Comparison of ENCODE assay signal across 8 cellular contexts in the genomic region with DNA sequence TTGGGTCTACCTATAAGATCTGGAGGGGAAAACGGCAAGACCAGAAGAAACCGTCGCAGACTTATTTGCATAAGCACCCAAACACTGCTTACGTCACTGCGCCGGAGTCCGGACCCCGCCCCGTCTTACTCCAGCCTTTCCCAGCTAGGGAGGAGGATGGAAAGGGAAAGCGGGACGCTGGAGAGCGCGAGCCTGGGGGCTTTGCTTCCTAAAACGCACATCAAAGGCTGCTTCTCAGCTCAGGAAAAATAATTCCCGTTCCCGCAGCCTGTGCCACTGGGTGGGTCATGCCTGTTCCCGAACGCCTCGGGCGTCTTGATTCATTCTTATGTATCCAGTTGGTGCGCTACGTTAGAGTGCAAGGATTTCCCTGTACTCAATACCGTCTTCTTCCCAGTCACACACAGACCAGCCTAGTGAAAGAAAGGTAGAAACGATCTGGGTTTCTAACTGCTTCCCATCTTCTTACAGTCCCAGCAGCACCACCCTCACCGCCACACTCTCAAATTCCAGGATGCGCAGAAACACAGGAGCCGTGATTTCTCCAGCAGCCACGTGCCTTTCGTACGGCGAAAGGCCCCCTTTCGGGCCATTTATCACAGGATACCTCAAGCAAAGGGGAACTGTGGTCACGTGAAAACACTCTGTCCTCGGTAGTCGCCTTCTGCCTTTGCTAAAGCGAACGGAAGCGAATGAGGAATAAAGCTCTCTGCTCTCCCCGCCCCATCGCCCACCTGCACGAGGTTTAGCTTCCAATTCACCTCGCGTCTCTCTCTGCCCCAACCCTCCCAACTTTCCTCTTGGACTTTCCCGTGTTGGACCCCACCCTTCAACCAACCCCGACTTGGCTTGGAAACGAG. TPM values are rescaled to one million over a fixed set of nuclear protein-coding genes. Genes with fewer than 3 reads are reported as not detected.
DNase-seq lines count a peak whose midpoint lies in the region; ATAC-seq and TF ChIP-seq lines count a peak whose summit lies in the region.

No MANE protein-coding gene starts in this region.

- peak overlapping the region; percentile 82 for H3K4me2 ChIP-seq in GM23338

- POLR2A ChIA-PET in AG04449 (lab: Yijun Ruan, JAX), result no interaction called here

- H3F3A ChIP-seq in GM23338 (replicated peaks; ENCODE audit: low read depth), result peaks cover 5% of the 10 kb centered on the region; the same call in 1 of the 2 replicates

- no peak for TF ChIP-seq CTCF in AG04449 (IDR thresholded peaks at IDR 0.05; ENCODE audit: insufficient read depth, low read length, missing control alignments)
- TF ChIP-seq CTCF in GM23338 (conservative IDR thresholded peaks at IDR 0.05; ENCODE audit: low read depth in 2 of 2), result no peak
- TF ChIP-seq CTCF in body of pancreas (IDR thresholded peaks at IDR 0.05), result no peak
- TF ChIP-seq CTCF in natural killer cell (IDR thresholded peaks at IDR 0.05), result no peak

- peaks cover 11% of the 10 kb centered on the region for H3K27me3 Mint-ChIP-seq in GM23338 (ENCODE audit: insufficient read depth, low read depth, poor library complexity)
- H3K27me3 Mint-ChIP-seq in natural killer cell (ENCODE audit: low read depth in 2 of 2), result peaks cover 17 to 21% of the 10 kb centered on the region in 2 donors

- no peaks in the 10 kb centered on the region; the same call in 2 of the 3 replicates for H3K9me3 Mint-ChIP-seq in GM23338
- peaks cover 0 to 2% of the 10 kb centered on the region in 2 donors for H3K9me3 Mint-ChIP-seq in natural killer cell

- CTCF ChIA-PET in AG04449 (lab: Yijun Ruan, JAX), result no interaction called here

- H3K36me3 Mint-ChIP-seq in GM23338 (ENCODE audit: low read depth), result no peaks in the 10 kb centered on the region
- peaks cover 8% of the 10 kb centered on the region for H3K36me3 Mint-ChIP-seq in natural killer cell

- peak overlapping the region; percentile 36; the same call in 1 of the 2 replicates for H3K27ac ChIP-seq in GM23338 (ENCODE audit: low read depth)
- H3K27ac ChIP-seq in body of pancreas, result no peak overlapping the region

- 1 to 2% methylated on average over 38 to 46 of the region's 46 CpGs for WGBS in body of pancreas, 2 donors

- ATAC-seq in GM23338 (peak; percentile 68), body of pancreas (peak; percentile 35), natural killer cell (no peak)

- peak overlapping the region; percentile 64 for H3K4me3 ChIP-seq in AG04449 (ENCODE audit: low read depth, low read length)
- H3K4me3 ChIP-seq in GM23338, result peak overlapping the region; percentile 89
- H3K4me3 ChIP-seq in body of pancreas, result no peak overlapping the region

- H3K79me2 ChIP-seq in GM23338 (replicated peaks; ENCODE audit: insufficient read depth), result peaks cover 44% of the 10 kb centered on the region

- H2AFZ ChIP-seq in GM23338, result peak overlapping the region; percentile 84

- no peak for DNase-seq in AG04449 (ENCODE audit: low read depth, low spot score)
- DNase-seq in GM23338 (ENCODE audit: low spot score), result peak; percentile 98
- peak; percentile 93 for DNase-seq in NCI-H69 (lab: John Stamatoyannopoulos, UW)
- peak in 3 of 4 donors; percentile 24 to 49 (median 28) for DNase-seq in body of pancreas
- peak in 50 of 51 donors; percentile 9 to 86 (median 50) for DNase-seq in hypothalamus (lab: John Stamatoyannopoulos, UW)
- peak; percentile 93 for DNase-seq in retina
- DNase-seq in OCI-M1 (lab: John Stamatoyannopoulos, UW), result no peak
- DNase-seq in natural killer cell, result no peak

- no peaks in the 10 kb centered on the region for H3K9me2 ChIP-seq in GM23338 (ENCODE audit: insufficient read depth)

- TF ChIP-seq POLR2A in body of pancreas (IDR thresholded peaks at IDR 0.05), result no peak

- peaks cover 12% of the 10 kb centered on the region for H3K4me1 ChIP-seq in GM23338 (ENCODE audit: insufficient read depth)
- peaks cover 23% of the 10 kb centered on the region for H3K4me1 ChIP-seq in body of pancreas

- H4K20me1 ChIP-seq in GM23338 (replicated peaks; ENCODE audit: insufficient read depth), result peaks cover 30% of the 10 kb centered on the region

- H3K4me3 Mint-ChIP-seq in GM23338 (peak overlapping the region; percentile 97), natural killer cell (no peak overlapping the region)

- H3K36me3 ChIP-seq in GM23338 (ENCODE audit: insufficient read depth) (no peaks in the 10 kb centered on the region), body of pancreas (replicated peaks in 1 of 2; ENCODE audit: insufficient read depth in 1 of 2, low read depth in 2 of 2) (no peaks in the 10 kb centered on the region)

- H3K9me3 ChIP-seq in body of pancreas, result no peaks in the 10 kb centered on the region

- peaks cover 12% of the 10 kb centered on the region for H3K4me1 Mint-ChIP-seq in GM23338
- H3K4me1 Mint-ChIP-seq in natural killer cell, result no peaks in the 10 kb centered on the region

- H3K27ac Mint-ChIP-seq in GM23338, result peak overlapping the region; percentile 91
- H3K27ac Mint-ChIP-seq in natural killer cell, result no peak overlapping the region

- H3K27me3 ChIP-seq in GM23338 (ENCODE audit: insufficient read depth) (peaks cover 12% of the 10 kb centered on the region; the same call in 1 of the 2 replicates), body of pancreas (peaks cover 0 to 22% of the 10 kb centered on the region in 2 donors)

- intact Hi-C loops in body of pancreas (cut with DNase I), result no loop called here
- intact Hi-C loops in natural killer cell (cut with micrococcal nuclease), result no loop called here

TF ChIP-seq in GM23338, 12 proteins besides CTCF, POLR2A, EP300 and RAD21 (continues in another document):
- no peak for TF ChIP-seq NANOG (IDR thresholded peaks at IDR 0.05; ENCODE audit: borderline replicate concordance)
- TF ChIP-seq ZNF331 (CRISPR knock-in tag; IDR thresholded peaks at IDR 0.05; ENCODE audit: low read depth), result no peak
- 0 out of 2 replicates have a peak, but pooled peaks have one; percentile 18 for TF ChIP-seq ETS1 (IDR thresholded peaks at IDR 0.05)
- no peak for TF ChIP-seq JUNB (IDR thresholded peaks at IDR 0.05; ENCODE audit: unreplicated experiment)
- TF ChIP-seq EZH2phosphoT487 (IDR thresholded peaks at IDR 0.05; ENCODE audit: unreplicated experiment), result no peak
- TF ChIP-seq POLR2AphosphoS5 (IDR thresholded peaks at IDR 0.05; ENCODE audit: low read depth), result peak; percentile 52; the same call in 1 of the 2 replicates
- no peak for TF ChIP-seq ZNF114 (CRISPR knock-in tag; IDR thresholded peaks at IDR 0.05)
- no peak for TF ChIP-seq EZH2 (IDR thresholded peaks at IDR 0.05; ENCODE audit: low read depth, unreplicated experiment)
- TF ChIP-seq, protein P1, sequence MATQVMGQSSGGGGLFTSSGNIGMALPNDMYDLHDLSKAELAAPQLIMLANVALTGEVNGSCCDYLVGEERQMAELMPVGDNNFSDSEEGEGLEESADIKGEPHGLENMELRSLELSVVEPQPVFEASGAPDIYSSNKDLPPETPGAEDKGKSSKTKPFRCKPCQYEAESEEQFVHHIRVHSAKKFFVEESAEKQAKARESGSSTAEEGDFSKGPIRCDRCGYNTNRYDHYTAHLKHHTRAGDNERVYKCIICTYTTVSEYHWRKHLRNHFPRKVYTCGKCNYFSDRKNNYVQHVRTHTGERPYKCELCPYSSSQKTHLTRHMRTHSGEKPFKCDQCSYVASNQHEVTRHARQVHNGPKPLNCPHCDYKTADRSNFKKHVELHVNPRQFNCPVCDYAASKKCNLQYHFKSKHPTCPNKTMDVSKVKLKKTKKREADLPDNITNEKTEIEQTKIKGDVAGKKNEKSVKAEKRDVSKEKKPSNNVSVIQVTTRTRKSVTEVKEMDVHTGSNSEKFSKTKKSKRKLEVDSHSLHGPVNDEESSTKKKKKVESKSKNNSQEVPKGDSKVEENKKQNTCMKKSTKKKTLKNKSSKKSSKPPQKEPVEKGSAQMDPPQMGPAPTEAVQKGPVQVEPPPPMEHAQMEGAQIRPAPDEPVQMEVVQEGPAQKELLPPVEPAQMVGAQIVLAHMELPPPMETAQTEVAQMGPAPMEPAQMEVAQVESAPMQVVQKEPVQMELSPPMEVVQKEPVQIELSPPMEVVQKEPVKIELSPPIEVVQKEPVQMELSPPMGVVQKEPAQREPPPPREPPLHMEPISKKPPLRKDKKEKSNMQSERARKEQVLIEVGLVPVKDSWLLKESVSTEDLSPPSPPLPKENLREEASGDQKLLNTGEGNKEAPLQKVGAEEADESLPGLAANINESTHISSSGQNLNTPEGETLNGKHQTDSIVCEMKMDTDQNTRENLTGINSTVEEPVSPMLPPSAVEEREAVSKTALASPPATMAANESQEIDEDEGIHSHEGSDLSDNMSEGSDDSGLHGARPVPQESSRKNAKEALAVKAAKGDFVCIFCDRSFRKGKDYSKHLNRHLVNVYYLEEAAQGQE (IDR thresholded peaks at IDR 0.05; ENCODE audit: unreplicated experiment), result no peak

RNA-seq across cellular contexts. Expression of gene SLC6A15, which starts 1.0 kb away (rescaled TPM):
- 22.9 and 27.9 TPM in 2 replicates for total RNA-seq in GM23338 (2014; rRNA removed; shearing (Covaris generic))
- polyA plus RNA-seq in GM23338 (2016; fragmentation: Nextera tagmentation; extraction: Ambion mirVana), result 11.7 and 12.1 TPM in 2 replicates
- not detected for total RNA-seq in body of pancreas
- not detected for total RNA-seq in natural killer cell

Comparison
In these comparisons a context has a peak if more than half of its experiments do, and no peak if none do; other contexts are left out.
1. DNase-seq: peak in GM23338 (single experiment), NCI-H69 (single experiment), body of pancreas (3 of 4), hypothalamus (50 of 51) and retina (single experiment); none in AG04449 (single experiment), OCI-M1 (single experiment) and natural killer cell (single experiment).
2. H3K4me3 ChIP-seq: peak in AG04449 (single experiment) and GM23338 (single experiment); none in body of pancreas (0 of 2).
3. ATAC-seq: peak in GM23338 (single experiment) and body of pancreas (single experiment); none in natural killer cell (0 of 3).
4. RNA of gene SLC6A15, which starts 1.0 kb away (total RNA-seq): 22.9 to 27.9 TPM in GM23338; not detected in body of pancreas and not detected in natural killer cell; every median in the first group is over 10 times any median in the second.